Comparison of ENCODE assay signal across 16 cellular contexts in genomic region chr10:1358147-1358546, GRCh38.
DNase-seq lines count a peak whose midpoint lies in the region; ATAC-seq and TF ChIP-seq lines count a peak whose summit lies in the region.
"Had no signal": no experiment of that assay in that cellular context is flagged by ENCODE, and none has a peak within 500 bp of the region (broad histone marks: within the 10 kb centered on the region; RNA-seq: fewer than 3 reads in every experiment).

No MANE protein-coding gene starts in this region.

- H3K9me3 Mint-ChIP-seq in Caco-2 (ENCODE audit: unreplicated experiment) (no peaks in the 10 kb centered on the region), neural progenitor cell (no peaks in the 10 kb centered on the region)
- H3K9me3 Mint-ChIP-seq in activated T-cell treated with anti-CD3 and anti-CD28 coated beads, Interleukin-2, amount 50 U/mL, for 24 hours, result no peaks in the 10 kb centered on the region
- H3K9me3 Mint-ChIP-seq: CD8-positive, alpha-beta T cell had no signal

- no peaks in the 10 kb centered on the region for H3K9me3 ChIP-seq in Caco-2
- no peaks in the 10 kb centered on the region for H3K9me3 ChIP-seq in T-helper 17 cell (ENCODE audit: control insufficient read depth, low read length, poor library complexity, severe bottlenecking)
- no peaks in the 10 kb centered on the region for H3K9me3 ChIP-seq in neural progenitor cell (ENCODE audit: low read depth)

- H3K4me3 ChIP-seq in Caco-2 (ENCODE audit: low read depth, low read length) (no peak overlapping the region), neural progenitor cell (no peak overlapping the region)
- H3K4me3 ChIP-seq: BLaER1 treated with 17β-estradiol and CSF1 and Interleukin-3, amounts not matched to agents 10 nM and 100 nM had no signal

- DNase-seq in Caco-2 (no peak), T-helper 17 cell (no peak), foreskin keratinocyte (no peak), neural progenitor cell (ENCODE audit: low spot score) (no peak), DMS 273 (lab: John Stamatoyannopoulos, UW; ENCODE audit: unreplicated experiment) (no peak)
- DNase-seq in stimulated activated CD4-positive, alpha-beta T cell treated with anti-CD3 and anti-CD28 coated beads, Interleukin-15, amount 100 ng/mL, for 24 hours, result no peak
- DNase-seq in activated T-cell treated with anti-CD3 and anti-CD28 coated beads, Interleukin-2, amount 50 U/mL, for 24 hours, result no peak
- DNase-seq: CD8-positive, alpha-beta T cell; GOT3; H7; HFFc6 had no signal

- no peaks in the 10 kb centered on the region for H4K20me1 ChIP-seq in neural progenitor cell (ENCODE audit: low read depth)
- H4K20me1 ChIP-seq: BLaER1 treated with 17β-estradiol and CSF1 and Interleukin-3, amounts not matched to agents 10 nM and 100 nM had no signal

- H3F3A ChIP-seq in neural progenitor cell (ENCODE audit: low read depth), result no peaks in the 10 kb centered on the region

- H3K4me1 ChIP-seq in Caco-2 (peaks cover 33% of the 10 kb centered on the region), foreskin keratinocyte (peaks cover 23% of the 10 kb centered on the region), neural progenitor cell (peaks cover 8% of the 10 kb centered on the region)

- H3K27me3 ChIP-seq in Caco-2 (replicated peaks; ENCODE audit: control insufficient read depth, insufficient read depth, low read length) (no peaks in the 10 kb centered on the region), foreskin keratinocyte (no peaks in the 10 kb centered on the region), neural progenitor cell (no peaks in the 10 kb centered on the region)
- H3K27me3 ChIP-seq: BLaER1 treated with 17β-estradiol and CSF1 and Interleukin-3, amounts not matched to agents 10 nM and 100 nM had no signal

- H3K36me3 ChIP-seq in Caco-2 (ENCODE audit: control insufficient read depth, insufficient read depth, low read length), result no peaks in the 10 kb centered on the region
- H3K36me3 ChIP-seq in neural progenitor cell, result no peaks in the 10 kb centered on the region
- H3K36me3 ChIP-seq: BLaER1 treated with 17β-estradiol and CSF1 and Interleukin-3, amounts not matched to agents 10 nM and 100 nM had no signal

- POLR2A ChIA-PET in Caco-2 (lab: Charles Lee), result no interaction called here

- H3K4me1 Mint-ChIP-seq in Caco-2 (ENCODE audit: low read depth, unreplicated experiment), result peaks cover 29% of the 10 kb centered on the region
- peaks cover 9% of the 10 kb centered on the region for H3K4me1 Mint-ChIP-seq in T-helper 17 cell
- H3K4me1 Mint-ChIP-seq in neural progenitor cell, result peaks cover 31% of the 10 kb centered on the region
- H3K4me1 Mint-ChIP-seq in activated T-cell treated with anti-CD3 and anti-CD28 coated beads, Interleukin-2, amount 50 U/mL, for 24 hours (ENCODE audit: low read depth), result peaks cover 14% of the 10 kb centered on the region

- ATAC-seq in T-helper 17 cell (no peak), foreskin keratinocyte (no peak)
- ATAC-seq: CD8-positive, alpha-beta T cell; HCT116; HepG2 had no signal

- peak overlapping the region; percentile 60 for H3K27ac Mint-ChIP-seq in Caco-2 (ENCODE audit: unreplicated experiment)
- H3K27ac Mint-ChIP-seq in T-helper 17 cell, result peak overlapping the region; percentile 16
- H3K27ac Mint-ChIP-seq in neural progenitor cell, result peak overlapping the region; percentile 35
- no peak overlapping the region for H3K27ac Mint-ChIP-seq in activated T-cell treated with anti-CD3 and anti-CD28 coated beads, Interleukin-2, amount 50 U/mL, for 24 hours
- H3K27ac Mint-ChIP-seq: B cell; CD8-positive, alpha-beta T cell; HFFc6 had no signal

- no TSS peak for BruUV-seq in Caco-2 (replicated peaks; lab: Mats Ljungman, UMichigan)

- peak overlapping the region; percentile 86 for H3K27ac ChIP-seq in foreskin keratinocyte
- H3K27ac ChIP-seq in neural progenitor cell, result no peak overlapping the region
- H3K27ac ChIP-seq: BLaER1 treated with 17β-estradiol and CSF1 and Interleukin-3, amounts not matched to agents 10 nM and 100 nM had no signal

- peaks cover 3% of the 10 kb centered on the region for H3K27me3 Mint-ChIP-seq in Caco-2 (ENCODE audit: insufficient read depth, unreplicated experiment)
- peaks cover 37% of the 10 kb centered on the region for H3K27me3 Mint-ChIP-seq in T-helper 17 cell
- H3K27me3 Mint-ChIP-seq in neural progenitor cell (ENCODE audit: insufficient read depth, low read depth), result peaks cover 4% of the 10 kb centered on the region
- peaks cover 52% of the 10 kb centered on the region for H3K27me3 Mint-ChIP-seq in activated T-cell treated with anti-CD3 and anti-CD28 coated beads, Interleukin-2, amount 50 U/mL, for 24 hours

- intact Hi-C loops in Caco-2 (cut with micrococcal nuclease; ENCODE audit: unreplicated experiment), result no loop called here

- H2AFZ ChIP-seq in neural progenitor cell (replicated peaks), result no peak overlapping the region

- TF ChIP-seq CTCF in Caco-2 (IDR thresholded peaks at IDR 0.05; ENCODE audit: insufficient read depth in 1 of 2, low read depth in 1 of 2, low read length in 1 of 2, severe bottlenecking in 1 of 2, unreplicated experiment in 1 of 2) (no peak), foreskin keratinocyte (conservative IDR thresholded peaks at IDR 0.05) (no peak), neural progenitor cell (IDR thresholded peaks at IDR 0.05) (no peak)

- H3K36me3 Mint-ChIP-seq in Caco-2 (ENCODE audit: insufficient read depth, unreplicated experiment), result no peaks in the 10 kb centered on the region
- no peaks in the 10 kb centered on the region for H3K36me3 Mint-ChIP-seq in T-helper 17 cell (ENCODE audit: low read depth)
- H3K36me3 Mint-ChIP-seq in neural progenitor cell, result no peaks in the 10 kb centered on the region
- H3K36me3 Mint-ChIP-seq in activated T-cell treated with anti-CD3 and anti-CD28 coated beads, Interleukin-2, amount 50 U/mL, for 24 hours (ENCODE audit: low read depth), result no peaks in the 10 kb centered on the region
- H3K36me3 Mint-ChIP-seq: CD8-positive, alpha-beta T cell; IgD-negative memory B cell had no signal

- no peak overlapping the region for H3K4me2 ChIP-seq in neural progenitor cell

- no peak overlapping the region for H3K9ac ChIP-seq in neural progenitor cell
- H3K9ac ChIP-seq: BLaER1 treated with 17β-estradiol and CSF1 and Interleukin-3, amounts not matched to agents 10 nM and 100 nM had no signal

- CTCF ChIA-PET in Caco-2 (lab: Charles Lee), result no interaction called here

- H3K79me2 ChIP-seq in neural progenitor cell (ENCODE audit: low read depth), result no peaks in the 10 kb centered on the region

- no peak overlapping the region for H3K4me3 Mint-ChIP-seq in Caco-2 (ENCODE audit: unreplicated experiment)
- H3K4me3 Mint-ChIP-seq in T-helper 17 cell, result no peak overlapping the region
- no peak overlapping the region for H3K4me3 Mint-ChIP-seq in neural progenitor cell
- H3K4me3 Mint-ChIP-seq in activated T-cell treated with anti-CD3 and anti-CD28 coated beads, Interleukin-2, amount 50 U/mL, for 24 hours, result no peak overlapping the region
- H3K4me3 Mint-ChIP-seq: CD8-positive, alpha-beta T cell; HFFc6; IgD-negative memory B cell had no signal
